Comparison of ENCODE assay signal across 8 cellular contexts in the genomic region with DNA sequence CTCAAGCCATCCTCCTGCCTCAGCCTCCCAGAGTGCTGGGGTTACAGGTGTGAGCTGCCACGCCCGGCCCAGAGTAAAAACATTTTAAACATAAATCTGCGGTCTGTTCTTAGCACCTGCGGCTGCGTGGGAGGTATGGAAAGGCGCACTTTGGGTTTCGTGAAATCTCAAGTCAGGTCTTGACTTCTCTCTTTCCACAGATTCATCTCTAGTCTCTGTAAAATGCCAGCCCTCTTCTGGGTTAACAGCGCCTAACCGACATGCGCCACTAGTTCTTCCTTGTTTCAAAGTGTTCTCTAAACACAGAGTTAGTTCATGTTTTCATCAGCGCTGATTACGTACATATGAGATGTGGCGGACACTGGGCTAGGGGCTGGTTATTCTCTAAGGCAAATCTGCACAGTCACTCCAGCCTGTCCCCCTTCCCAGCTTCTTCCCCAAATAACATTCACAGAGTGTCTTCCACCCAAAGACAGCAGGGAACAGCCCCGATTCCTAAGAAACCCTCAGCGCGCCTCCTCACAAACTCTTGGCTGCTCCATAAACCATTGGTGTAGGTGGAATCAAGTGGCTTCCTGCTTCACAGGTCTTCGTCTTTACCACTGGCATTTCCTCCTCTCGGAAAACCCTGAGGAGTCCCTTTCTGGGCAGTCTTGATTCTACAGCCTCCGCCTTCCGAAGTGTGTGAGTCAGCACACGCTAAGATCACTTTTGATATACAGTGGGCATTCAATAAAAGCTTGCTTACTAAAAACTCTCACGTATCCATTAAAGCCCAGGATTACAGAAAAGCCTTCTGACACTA. TPM values are rescaled to one million over a fixed set of nuclear protein-coding genes. Genes with fewer than 3 reads are reported as not detected.
DNase-seq lines count a peak whose midpoint lies in the region; TF ChIP-seq lines count a peak whose summit lies in the region.

No MANE protein-coding gene starts in this region.

- POLR2A ChIA-PET in AG04450 (lab: Yijun Ruan, JAX): interaction anchor here (2.3 kb wide), 1 partner anchor 8 kb away, joined by 7 read pairs; no protein-coding TSS in a partner anchor

- TF ChIP-seq CTCF in AG04450 (IDR thresholded peaks at IDR 0.05; ENCODE audit: low read depth, low read length) (no peak), brain (conservative IDR thresholded peaks at IDR 0.05) (no peak)

- no peaks in the 10 kb centered on the region for H3K27me3 ChIP-seq in AG04450 (ENCODE audit: control insufficient read depth, insufficient read depth, low read length)

- peak overlapping the region; percentile 83 to 93 (median 88) for H3K4me3 Mint-ChIP-seq in brain

- no peaks in the 10 kb centered on the region for H3K27me3 Mint-ChIP-seq in brain

- H3K4me3 ChIP-seq in AG04450 (ENCODE audit: low read depth, low read length): peak overlapping the region; percentile 95

- H3K27ac Mint-ChIP-seq in brain: peak overlapping the region in 4 of 5 experiments; percentile 68 to 91 (median 74)

- peaks cover 23% of the 10 kb centered on the region for H3K4me1 Mint-ChIP-seq in brain

- peak; percentile 60 for DNase-seq in AG04450 (ENCODE audit: low read depth, low spot score)
- DNase-seq in GM19238 (ENCODE audit: insufficient read length, low spot score): peak; percentile 28
- DNase-seq in HS-5 (ENCODE audit: low read depth): peak; percentile 60
- DNase-seq in T-helper 2 cell: peak in 4 of 5 experiments; percentile 13 to 68 (median 44)
- DNase-seq in kidney glomerular epithelial cell (lab: John Stamatoyannopoulos, UW): peak; percentile 55
- DNase-seq in stimulated activated CD4-positive, alpha-beta T cell treated with anti-CD3 and anti-CD28 coated beads, Interleukin-2, amount 100 ng/mL, for 48 hours: peak; percentile 53 to 61
- no peak for DNase-seq in NCI-H524 (lab: John Stamatoyannopoulos, UW)

- peaks cover 11% of the 10 kb centered on the region for H3K36me3 Mint-ChIP-seq in brain

- CTCF ChIA-PET in AG04450 (lab: Charles Lee): no interaction called here

- peak overlapping the region; percentile 97 for H3K27ac ChIP-seq in AG04450 (ENCODE audit: low read depth, low read length)

- peaks cover 0 to 5% (median 0%) of the 10 kb centered on the region in 5 experiments for H3K9me3 Mint-ChIP-seq in brain

- peaks cover 9% of the 10 kb centered on the region; the same call in 1 of the 2 replicates for H3K9me3 ChIP-seq in AG04450 (ENCODE audit: control insufficient read depth, insufficient read depth, low read length)

RNA-seq across cellular contexts. Expression of a gene that starts 1.4 kb away (rescaled TPM):
- polyA plus RNA-seq in AG04450 (2011; rRNA removed) (57.5 and 73.9 TPM in 2 replicates), brain (ENCODE audit: insufficient read depth, low read depth, low replicate concordance) (7.7 TPM)
- polyA minus RNA-seq in AG04450 (2011; rRNA and poly(A)+ RNA removed): 70.6 and 85.8 TPM in 2 replicates

Comparison
In these comparisons a context has a peak if more than half of its experiments do, and no peak if none do; other contexts are left out.
1. DNase-seq: peak in AG04450 (single experiment), GM19238 (single experiment), HS-5 (single experiment), T-helper 2 cell (4 of 5), kidney glomerular epithelial cell (single experiment) and stimulated activated CD4-positive, alpha-beta T cell treated with anti-CD3 and anti-CD28 coated beads, Interleukin-2, amount 100 ng/mL, for 48 hours (2 of 2); none in NCI-H524 (0 of 2).